ENCODE assay signal across 36 cellular contexts in genomic region chr1:19936061-19936750, GRCh38. TPM values are rescaled to one million over a fixed set of nuclear protein-coding genes. Genes with fewer than 3 reads are reported as not detected.
"Had no signal": no experiment of that assay in that cellular context is flagged by ENCODE, and none has a peak within 500 bp of the region (broad histone marks: within the 10 kb centered on the region; RNA-seq: fewer than 3 reads in every experiment).

No MANE protein-coding gene starts in this region.

- H3K27me3 ChIP-seq: adrenal gland, cardiac muscle cell, colonic mucosa, gastroesophageal sphincter, hepatocyte, sigmoid colon, stomach, thyroid gland, upper lobe of right lung had no signal

- H3K9me3 ChIP-seq: adrenal gland, colonic mucosa, thyroid gland had no signal

- FAIRE-seq: small intestine, TTC549 had no signal

- H3K4me1 ChIP-seq: adrenal gland, colonic mucosa, gastroesophageal sphincter, parathyroid adenoma, psoas muscle, sigmoid colon, stomach, thyroid gland, upper lobe of right lung had no signal

- H3K36me3 ChIP-seq: adrenal gland, cardiac muscle cell, colonic mucosa, gastroesophageal sphincter, sigmoid colon, stomach, thyroid gland, upper lobe of right lung had no signal

- DNase-seq: activated CD4-positive, alpha-beta T cell treated with anti-CD3 and anti-CD28 coated beads for 4 hours; activated CD4-positive, alpha-beta T cell treated with anti-CD3 and anti-CD28 coated beads, Interleukin-2, amount 50 U/mL, for 4 hours; activated effector memory CD4-positive, alpha-beta T cell treated with anti-CD3 and anti-CD28 coated beads, Interleukin-2, amount 50 U/mL, for 16 hours; activated naive CD4-positive, alpha-beta T cell treated with anti-CD3 and anti-CD28 coated beads for 36 hours; activated naive CD8-positive, alpha-beta T cell treated with anti-CD3 and anti-CD28 coated beads for 36 hours; activated T-cell treated with anti-CD3 and anti-CD28 coated beads for 4 hours; adrenal gland; aorta; cerebellar nuclear complex; colonic mucosa; effector CD8-positive, alpha-beta T cell; erythroblast; islet precursor cell; left ventricle myocardium superior; mammary epithelial cell; midbrain; naive thymus-derived CD8-positive, alpha-beta T cell; nucleus accumbens; psoas muscle; sigmoid colon; small intestine; stimulated activated CD4-positive, alpha-beta T cell treated with anti-CD3 and anti-CD28 coated beads, Interleukin-4, amount 100 ng/mL, for 24 hours; stomach; thyroid gland; upper lobe of right lung had no signal

- H3K4me3 ChIP-seq: adrenal gland, cardiac muscle cell, colonic mucosa, gastroesophageal sphincter, hepatocyte, psoas muscle, sigmoid colon, stomach, thyroid gland, upper lobe of right lung had no signal

- H3K9ac ChIP-seq: parathyroid adenoma had no signal

- H3K27ac ChIP-seq: adrenal gland, cardiac muscle cell, colonic mucosa, gastroesophageal sphincter, hepatocyte, parathyroid adenoma, psoas muscle, sigmoid colon, stomach, thyroid gland, upper lobe of right lung, VCaP had no signal

RNA-seq across cellular contexts. Expression of gene PLA2G2E, which starts 12.8 kb away (rescaled TPM):
- total RNA-seq: activated naive CD4-positive, alpha-beta T cell treated with anti-CD3 and anti-CD28 coated beads for 36 hours; activated naive CD8-positive, alpha-beta T cell treated with anti-CD3 and anti-CD28 coated beads for 36 hours; activated T-helper 1 cell treated with anti-CD3 and anti-CD28 coated beads, Interleukin-12 subunit alpha, Interleukin-12 subunit beta, Interleukin-2, Interleukin-4 antibody, amounts not matched to agents 30 ng/mL and 10 ng/mL and 1 ng/mL, durations not matched to agents 14 hours and 24 hours and 36 hours; adrenal gland; aorta; cardiac muscle cell; colonic mucosa; dermis microvascular lymphatic vessel endothelial cell; fibroblast of lung; fibroblast of villous mesenchyme; gastroesophageal sphincter; hepatocyte; left ventricle myocardium superior; mammary epithelial cell; naive thymus-derived CD8-positive, alpha-beta T cell; neural crest cell; psoas muscle; sigmoid colon; stomach; thyroid gland; upper lobe of right lung had no signal
- polyA plus RNA-seq: adrenal gland; aorta; cardiac muscle cell; fibroblast of lung; hepatocyte; mammary epithelial cell; naive thymus-derived CD8-positive, alpha-beta T cell; psoas muscle; sigmoid colon; small intestine; stomach had no signal

RNA-seq across cellular contexts. Expression of gene PLA2G2A, which starts 43.2 kb away (rescaled TPM):
- total RNA-seq: activated naive CD4-positive, alpha-beta T cell treated with anti-CD3 and anti-CD28 coated beads for 36 hours; activated naive CD8-positive, alpha-beta T cell treated with anti-CD3 and anti-CD28 coated beads for 36 hours; activated T-helper 1 cell treated with anti-CD3 and anti-CD28 coated beads, Interleukin-12 subunit alpha, Interleukin-12 subunit beta, Interleukin-2, Interleukin-4 antibody, amounts not matched to agents 30 ng/mL and 10 ng/mL and 1 ng/mL, durations not matched to agents 14 hours and 24 hours and 36 hours; cardiac muscle cell; dermis microvascular lymphatic vessel endothelial cell; fibroblast of lung; fibroblast of villous mesenchyme; mammary epithelial cell; naive thymus-derived CD8-positive, alpha-beta T cell; neural crest cell had no signal
- polyA plus RNA-seq: fibroblast of lung; naive thymus-derived CD8-positive, alpha-beta T cell had no signal
